Comparison of ENCODE assay signal across 15 cellular contexts in genomic region chr5:112681481-112681908, GRCh38.
A peak's percentile ranks its signal among the peaks of the same experiment; 100 is the strongest.
DNase-seq lines count a peak whose midpoint lies in the region; ATAC-seq lines count a peak whose summit lies in the region.
"Had no signal": no experiment of that assay in that cellular context is flagged by ENCODE, and none has a peak within 500 bp of the region (broad histone marks: within the 10 kb centered on the region; RNA-seq: fewer than 3 reads in every experiment).

No MANE protein-coding gene starts in this region.

- ATAC-seq in HG02610 (IDR thresholded peaks at IDR 0.05; ENCODE audit: unreplicated experiment) (peak; percentile 68), GM19328 (IDR thresholded peaks at IDR 0.05; ENCODE audit: unreplicated experiment) (no peak)
- ATAC-seq: activated T-cell treated with anti-CD3 and anti-CD28 coated beads, Interleukin-2, amount 50 U/mL, for 4 hours; psoas muscle had no signal

- DNase-seq in NCI-H2171 treated with DMSO at 0.1 percent for 48 hours (lab: John Stamatoyannopoulos, UW) = peak; percentile 5
- DNase-seq in NCI-H2171 (lab: John Stamatoyannopoulos, UW) = no peak
- peak; percentile 62 for DNase-seq in NCI-H1694 (lab: John Stamatoyannopoulos, UW)
- DNase-seq in NCI-H1092 (lab: John Stamatoyannopoulos, UW) = no peak
- no peak for DNase-seq in NCI-H748 (lab: John Stamatoyannopoulos, UW; ENCODE audit: unreplicated experiment)
- DNase-seq in OCI-M1 (lab: John Stamatoyannopoulos, UW) = no peak
- DNase-seq: 8988T; activated T-cell treated with anti-CD3 and anti-CD28 coated beads, Interleukin-2, amount 50 U/mL, for 4 hours; brain microvascular endothelial cell; DMS53; NCI-H345; psoas muscle; SHP77 treated with DMSO at 0.1 percent for 48 hours had no signal

Comparison
In these comparisons a context has a peak if more than half of its experiments do, and no peak if none do; other contexts are left out.
1. DNase-seq: peak in NCI-H2171 treated with DMSO at 0.1 percent for 48 hours (single experiment) and NCI-H1694 (single experiment); none in NCI-H2171 (single experiment), NCI-H1092 (single experiment), NCI-H748 (single experiment) and OCI-M1 (single experiment).